ENCODE assay signal across 8 cellular contexts in genomic region chr5:179620293-179620692, GRCh38. TPM values are rescaled to one million over a fixed set of nuclear protein-coding genes. Genes with fewer than 3 reads are reported as not detected.
A peak's percentile ranks its signal among the peaks of the same experiment; 100 is the strongest.
DNase-seq lines count a peak whose midpoint lies in the region; TF ChIP-seq lines count a peak whose summit lies in the region.

No MANE protein-coding gene starts in this region.

- H3K27ac ChIP-seq in AG04450 (ENCODE audit: low read depth, low read length): no peak overlapping the region
- H3K27ac ChIP-seq in HUES6 (ENCODE audit: low read depth, low read length): no peak overlapping the region
- H3K27ac ChIP-seq in breast epithelium: peak overlapping the region in 1 of 2 donors; percentile 22
- peak overlapping the region; percentile 26 for H3K27ac ChIP-seq in muscle layer of colon (ENCODE audit: low read depth, low read length)

- H3K4me3 ChIP-seq in AG04450 (ENCODE audit: low read depth, low read length) (peak overlapping the region; percentile 100), HUES6 (ENCODE audit: low read depth, low read length) (peak overlapping the region; percentile 90), breast epithelium (peak overlapping the region; percentile 93 to 100 (median 100)), muscle layer of colon (ENCODE audit: low read depth in 1 of 2, low read length in 2 of 2) (peak overlapping the region in 1 of 2 donors; percentile 48)

- H3K27me3 ChIP-seq in AG04450 (ENCODE audit: control insufficient read depth, insufficient read depth, low read length) (no peaks in the 10 kb centered on the region), HUES6 (ENCODE audit: control insufficient read depth, insufficient read depth, low read length) (no peaks in the 10 kb centered on the region), breast epithelium (no peaks in the 10 kb centered on the region), muscle layer of colon (ENCODE audit: control insufficient read depth in 1 of 2, insufficient read depth in 2 of 2, low read length in 2 of 2) (no peaks in the 10 kb centered on the region)

- H3K9ac ChIP-seq in HUES6 (ENCODE audit: low read length): no peak overlapping the region
- peak overlapping the region; percentile 27 for H3K9ac ChIP-seq in muscle layer of colon (ENCODE audit: low read length)

- no peak for TF ChIP-seq POLR2A in breast epithelium (IDR thresholded peaks at IDR 0.05)

- intact Hi-C loops in breast epithelium (cut with DNase I; ENCODE audit: low total_unique reads): no loop called here
- intact Hi-C loops in head of caudate nucleus (cut with DNase I): loop anchor here (10.0 kb wide), 1 partner anchor 65 kb away; the partner anchor contains the start of gene RUFY1

- H3K4me1 ChIP-seq in HUES6 (ENCODE audit: control insufficient read depth, insufficient read depth, low read length) (peaks cover 31% of the 10 kb centered on the region), breast epithelium (peaks cover 0 to 35% of the 10 kb centered on the region in 2 donors), muscle layer of colon (ENCODE audit: insufficient read depth, low read length) (peaks cover 56% of the 10 kb centered on the region)

- TF ChIP-seq CTCF in AG04450 (IDR thresholded peaks at IDR 0.05; ENCODE audit: low read depth, low read length) (no peak), breast epithelium (IDR thresholded peaks at IDR 0.05) (no peak)

- peaks cover 74% of the 10 kb centered on the region for H3K36me3 ChIP-seq in HUES6 (ENCODE audit: control insufficient read depth, insufficient read depth, low read length)
- peaks cover 5% of the 10 kb centered on the region for H3K36me3 ChIP-seq in breast epithelium
- H3K36me3 ChIP-seq in muscle layer of colon (ENCODE audit: insufficient read depth, low read length): peaks cover 61% of the 10 kb centered on the region

- H3K9me3 ChIP-seq in AG04450 (ENCODE audit: control insufficient read depth, insufficient read depth, low read length) (peaks cover 4% of the 10 kb centered on the region; the same call in 1 of the 2 replicates), HUES6 (ENCODE audit: control insufficient read depth, insufficient read depth, low read depth, low read length) (no peaks in the 10 kb centered on the region), breast epithelium (no peaks in the 10 kb centered on the region), muscle layer of colon (ENCODE audit: low read length) (no peaks in the 10 kb centered on the region)

- POLR2A ChIA-PET in AG04450 (lab: Yijun Ruan, JAX): interaction anchor here (0.6 to 2.3 kb wide), 3 partner anchors 10 to 73 kb away, joined by 3 to 10 read pairs (median 6); no protein-coding TSS in a partner anchor

- DNase-seq in AG04450 (ENCODE audit: low read depth, low spot score) (no peak), breast epithelium (ENCODE audit: low spot score in 2 of 2) (no peak), SKM-1 treated with dmso at 0.1 percent for 144 hours (lab: John Stamatoyannopoulos, UW; ENCODE audit: unreplicated experiment) (no peak), kidney tubule cell (ENCODE audit: low spot score) (no peak), head of caudate nucleus (no peak)
- DNase-seq in activated CD4-positive, CD25-positive, alpha-beta regulatory T cell (lab: John Stamatoyannopoulos, UW): no peak

- CTCF ChIA-PET in AG04450 (lab: Charles Lee): interaction anchor here (0.7 to 2.2 kb wide), 3 partner anchors 12 to 176 kb away, joined by 3 to 7 read pairs (median 3); no protein-coding TSS in a partner anchor

RNA-seq across cellular contexts. Expression of gene HNRNPH1, which starts 3.2 kb away (rescaled TPM):
- 341 and 383 TPM in 2 replicates for polyA plus RNA-seq in AG04450 (2011; rRNA removed)
- polyA minus RNA-seq in AG04450 (2011; rRNA and poly(A)+ RNA removed): 664 and 722 TPM in 2 replicates
- 100 to 1,000 TPM; 577 to 931 (median 621) TPM for total RNA-seq in breast epithelium
